In genomic region chr4:185395956-185396723, GRCh38 we compare ENCODE assay signal across 8 cellular contexts. TPM values are rescaled to one million over a fixed set of nuclear protein-coding genes. Genes with fewer than 3 reads are reported as not detected.
DNase-seq lines count a peak whose midpoint lies in the region; ATAC-seq, FAIRE-seq and TF ChIP-seq lines count a peak whose summit lies in the region.

No MANE protein-coding gene starts in this region.

- peak; percentile 98 for DNase-seq in AG10803 (ENCODE audit: low read depth)
- DNase-seq in NCI-H345 treated with DMSO at 0.1 percent for 48 hours (lab: John Stamatoyannopoulos, UW; ENCODE audit: unreplicated experiment), result peak; percentile 77
- DNase-seq in cerebellar cortex (ENCODE audit: low spot score), result peak; percentile 97
- DNase-seq in kidney, result peak; percentile 99
- DNase-seq in stimulated activated CD4-positive, alpha-beta T cell treated with anti-CD3 and anti-CD28 coated beads, Interleukin-15, amount 100 ng/mL, for 1 hour (ENCODE audit: low read depth in 1 of 2, low spot score in 1 of 2), result peak; percentile 95 to 97

- H3K9ac ChIP-seq in kidney (ENCODE audit: low read length in 2 of 2), result peak overlapping the region; percentile 63 to 87

- no peaks in the 10 kb centered on the region for H3K9me3 ChIP-seq in kidney (ENCODE audit: control insufficient read depth in 1 of 2, low read length in 2 of 2)

- intact Hi-C loops in kidney (cut with DNase I), result no loop called here

- H3K4me3 ChIP-seq in AG10803 (ENCODE audit: low read length) (peak overlapping the region; percentile 84), kidney (ENCODE audit: low read length in 2 of 2) (peak overlapping the region; percentile 71 to 81)

- TF ChIP-seq CTCF in AG10803 (conservative IDR thresholded peaks at IDR 0.05; ENCODE audit: low read length) (no peak), kidney (IDR thresholded peaks at IDR 0.05; ENCODE audit: borderline replicate concordance, extremely low read depth, insufficient read depth) (peak; percentile 2)

- peak overlapping the region; percentile 98 to 100 for H3K27ac ChIP-seq in kidney (ENCODE audit: low read depth in 2 of 2, low read length in 2 of 2)

- H3K36me3 ChIP-seq in kidney (ENCODE audit: control insufficient read depth in 1 of 2, insufficient read depth in 2 of 2, low read length in 2 of 2), result peaks cover 0 to 16% of the 10 kb centered on the region in 2 donors

- peak; percentile 78 for ATAC-seq in GM19035 (IDR thresholded peaks at IDR 0.05; ENCODE audit: unreplicated experiment)
- ATAC-seq in HG03342 (IDR thresholded peaks at IDR 0.05; ENCODE audit: unreplicated experiment), result peak; percentile 80
- peak; percentile 82 to 84 for ATAC-seq in activated CD4-positive, CD25-positive, alpha-beta regulatory T cell treated with anti-CD3 and anti-CD28 coated beads, Interleukin-2, amount 50 U/mL, for 24 hours

- peaks cover 0 to 9% of the 10 kb centered on the region in 2 donors for H3K4me1 ChIP-seq in kidney (ENCODE audit: control insufficient read depth in 1 of 2, insufficient read depth in 1 of 2, low read depth in 1 of 2, low read length in 2 of 2)

- no peak for FAIRE-seq in kidney (lab: Jason Lieb, UNC)

RNA-seq across cellular contexts. Expression of gene LRP2BP, which starts 0.4 kb away (rescaled TPM):
- total RNA-seq in kidney, result 1.9 TPM
- 0.99 TPM for polyA plus RNA-seq in kidney (ENCODE audit: insufficient read depth, low read depth, low replicate concordance)

RNA-seq across cellular contexts. Expression of gene ANKRD37, which starts 0.5 kb away (rescaled TPM):
- total RNA-seq in kidney, result 13.0 TPM
- polyA plus RNA-seq in kidney (ENCODE audit: insufficient read depth, low read depth, low replicate concordance), result 14.2 TPM

RNA-seq across cellular contexts. Expression of gene UFSP2, which starts 29.6 kb away (rescaled TPM):
- 47.1 TPM for total RNA-seq in kidney
- polyA plus RNA-seq in kidney (ENCODE audit: insufficient read depth, low read depth, low replicate concordance), result 47.3 TPM

Comparison
In these comparisons a context has a peak if more than half of its experiments do, and no peak if none do; other contexts are left out.
1. Peak in every context shown above with its lines: DNase-seq, ATAC-seq, H3K4me3 ChIP-seq and H3K27ac ChIP-seq.